Comparison of ENCODE assay signal across 8 cellular contexts in the genomic region with DNA sequence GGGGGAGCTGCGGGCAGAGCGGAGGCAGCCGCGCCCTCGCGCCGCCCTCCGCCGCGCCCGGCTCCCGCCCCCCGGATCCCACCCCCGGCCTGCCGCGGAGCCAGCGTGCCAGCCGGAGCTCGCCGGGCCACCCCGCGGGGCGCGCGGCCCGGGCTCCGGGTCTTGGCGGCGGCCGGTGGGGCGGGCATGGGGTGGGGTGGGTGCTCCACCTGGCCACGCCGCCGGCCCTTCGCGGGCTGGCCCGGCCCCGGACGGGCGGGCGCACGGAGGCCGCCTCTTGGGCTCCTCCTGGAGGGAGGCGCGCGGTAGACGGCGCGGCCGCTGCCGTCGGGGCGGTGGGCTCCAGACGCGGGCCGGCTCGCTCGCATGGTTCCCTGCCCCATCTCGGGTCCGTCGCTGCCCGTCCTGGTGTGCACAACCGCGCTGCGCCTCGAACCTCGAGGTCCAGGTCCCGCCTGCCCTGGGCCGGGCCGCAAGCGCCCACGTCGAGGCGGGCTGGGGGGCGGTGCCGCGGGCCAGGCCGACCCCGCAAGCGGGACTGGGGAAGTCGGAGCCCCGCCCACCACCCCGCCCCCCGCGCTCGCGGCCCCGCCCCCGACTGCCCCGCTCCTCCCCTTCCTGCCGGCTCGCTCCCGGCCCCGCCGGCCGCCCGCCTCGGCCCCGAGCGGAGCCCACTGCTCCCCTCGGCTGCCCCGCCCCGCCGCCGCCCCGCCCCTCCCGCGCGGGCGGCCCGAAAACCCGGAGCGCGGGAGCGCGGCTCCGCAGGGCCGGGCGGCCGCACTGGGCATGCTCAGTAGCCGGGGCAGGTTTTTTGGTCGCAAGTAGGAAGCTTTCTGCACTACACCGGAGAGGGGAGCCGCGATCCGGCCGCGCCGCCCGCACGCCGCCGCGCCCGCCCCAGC. TPM values are rescaled to one million over a fixed set of nuclear protein-coding genes. Genes with fewer than 3 reads are reported as not detected.
DNase-seq lines count a peak whose midpoint lies in the region; ATAC-seq and TF ChIP-seq lines count a peak whose summit lies in the region.

Gene CDYL (plus strand): TSS at position 814 of the 902 bp plus-strand sequence. CDS start 380 bp downstream, outside the sequence.

- H3K9me3 ChIP-seq in iPS-18a (ENCODE audit: control insufficient read depth, low read depth, low read length) (no peaks in the 10 kb centered on the region), skeletal muscle satellite cell (replicated peaks; ENCODE audit: low read length) (no peaks in the 10 kb centered on the region)

- TF ChIP-seq CTCF in brain microvascular endothelial cell (IDR thresholded peaks at IDR 0.05; ENCODE audit: low read depth, low read length, missing control alignments): no peak

- peak; percentile 57 for ATAC-seq in HG03064 (IDR thresholded peaks at IDR 0.05; ENCODE audit: low read depth, unreplicated experiment)

- H3K36me3 ChIP-seq in brain microvascular endothelial cell (replicated peaks) (no peaks in the 10 kb centered on the region), iPS-18a (ENCODE audit: control insufficient read depth, low read depth, low read length) (no peaks in the 10 kb centered on the region), skeletal muscle satellite cell (ENCODE audit: insufficient read depth, low read length) (no peaks in the 10 kb centered on the region)

- H3K4me3 ChIP-seq in brain microvascular endothelial cell (ENCODE audit: low read depth, low read length): peak within 1 kb of the TSS; percentile 63
- H3K4me3 ChIP-seq in iPS-18a (ENCODE audit: low read length): peak within 1 kb of the TSS; percentile 98
- peak within 1 kb of the TSS; percentile 71 for H3K4me3 ChIP-seq in skeletal muscle satellite cell (ENCODE audit: low read length)

- DNase-seq in NK-92 treated with Interleukin-12 subunit alpha and Interleukin-12 subunit beta, amount 100 ng/mL, for 24 hours (lab: John Stamatoyannopoulos, UW): peak; percentile 60
- DNase-seq in NK-92 (lab: John Stamatoyannopoulos, UW; ENCODE audit: unreplicated experiment): no peak
- DNase-seq in NCI-H2107 treated with DMSO at 0.1 percent for 48 hours (lab: John Stamatoyannopoulos, UW; ENCODE audit: unreplicated experiment): peak; percentile 23
- peak; percentile 94 for DNase-seq in UCSD-AML1 (lab: John Stamatoyannopoulos, UW; ENCODE audit: unreplicated experiment)
- peak; percentile 67 for DNase-seq in brain microvascular endothelial cell

- H3K27ac ChIP-seq in brain microvascular endothelial cell (peak within 1 kb of the TSS; percentile 48), iPS-18a (ENCODE audit: low read length) (no peak within 1 kb of the TSS)

- H3K27me3 ChIP-seq in brain microvascular endothelial cell (replicated peaks): peaks cover 3% of the 10 kb centered on the region
- H3K27me3 ChIP-seq in iPS-18a (ENCODE audit: control insufficient read depth, insufficient read depth, low read length): peaks cover 43% of the 10 kb centered on the region
- H3K27me3 ChIP-seq in skeletal muscle satellite cell (ENCODE audit: control insufficient read depth, insufficient read depth, low read length): peaks cover 21% of the 10 kb centered on the region

- peak within 1 kb of the TSS; percentile 81 for H3K4me2 ChIP-seq in skeletal muscle satellite cell (ENCODE audit: low read length)

- H3K9ac ChIP-seq in iPS-18a (ENCODE audit: low read length) (peak within 1 kb of the TSS; percentile 96), skeletal muscle satellite cell (ENCODE audit: low read depth, low read length) (peak within 1 kb of the TSS; percentile 73)

- peaks cover 40% of the 10 kb centered on the region for H3K4me1 ChIP-seq in iPS-18a (ENCODE audit: control insufficient read depth, low read depth, low read length)
- peaks cover 9% of the 10 kb centered on the region for H3K4me1 ChIP-seq in skeletal muscle satellite cell (ENCODE audit: control insufficient read depth, insufficient read depth, low read length)

- in situ Hi-C loops in brain microvascular endothelial cell (cut with HindIII; ENCODE audit: low pct_ligation_motif_present, low sequenced_read_pairs): no loop called here

RNA-seq across cellular contexts. Expression of gene CDYL, which starts in this region (rescaled TPM):
- total RNA-seq in skeletal muscle satellite cell (2012; rRNA removed): 28.6 and 31.2 TPM in 2 replicates
